Comparison of ENCODE assay signal across 14 cellular contexts in genomic region chr2:165471349-165471975, GRCh38. TPM values are rescaled to one million over a fixed set of nuclear protein-coding genes. Genes with fewer than 3 reads are reported as not detected.
DNase-seq lines count a peak whose midpoint lies in the region; ATAC-seq and TF ChIP-seq lines count a peak whose summit lies in the region.
"Had no signal": no experiment of that assay in that cellular context is flagged by ENCODE, and none has a peak within 500 bp of the region (broad histone marks: within the 10 kb centered on the region; RNA-seq: fewer than 3 reads in every experiment).

No MANE protein-coding gene starts in this region.

- H3K27me3 Mint-ChIP-seq in endodermal cell (ENCODE audit: insufficient read depth) (no peaks in the 10 kb centered on the region), progenitor cell of endocrine pancreas (no peaks in the 10 kb centered on the region)
- H3K27me3 Mint-ChIP-seq: dendritic cell treated with granulocyte-macrophage colony-stimulating factor and Interleukin-4, amounts not matched to agents 40 ng/mL and 50 ng/mL, for 4 days had no signal

- no peaks in the 10 kb centered on the region for H3K27me3 ChIP-seq in endodermal cell (ENCODE audit: control insufficient read depth, insufficient read depth, low read length, poor library complexity, severe bottlenecking)
- H3K27me3 ChIP-seq: upper lobe of right lung had no signal

- H3K36me3 Mint-ChIP-seq in endodermal cell (ENCODE audit: low read depth) (no peaks in the 10 kb centered on the region), progenitor cell of endocrine pancreas (ENCODE audit: insufficient read depth) (no peaks in the 10 kb centered on the region)

- peak overlapping the region; percentile 34 for H3K4me3 ChIP-seq in endodermal cell (ENCODE audit: low read length)
- H3K4me3 ChIP-seq: upper lobe of right lung had no signal

- no peaks in the 10 kb centered on the region for H3K9me3 Mint-ChIP-seq in endodermal cell
- H3K9me3 Mint-ChIP-seq in progenitor cell of endocrine pancreas (ENCODE audit: low read depth): no peaks in the 10 kb centered on the region
- H3K9me3 Mint-ChIP-seq: dendritic cell treated with granulocyte-macrophage colony-stimulating factor and Interleukin-4, amounts not matched to agents 40 ng/mL and 50 ng/mL, for 4 days had no signal

- H3K27ac Mint-ChIP-seq in endodermal cell (no peak overlapping the region), progenitor cell of endocrine pancreas (peak overlapping the region; percentile 29)
- H3K27ac Mint-ChIP-seq: dendritic cell treated with granulocyte-macrophage colony-stimulating factor and Interleukin-4, amounts not matched to agents 40 ng/mL and 50 ng/mL, for 4 days had no signal

- peaks cover 28% of the 10 kb centered on the region for H3K4me1 Mint-ChIP-seq in endodermal cell
- H3K4me1 Mint-ChIP-seq in progenitor cell of endocrine pancreas (ENCODE audit: low read depth): peaks cover 31% of the 10 kb centered on the region

- H3K9me3 ChIP-seq in endodermal cell (ENCODE audit: control insufficient read depth, low read length): no peaks in the 10 kb centered on the region
- H3K9me3 ChIP-seq: upper lobe of right lung had no signal

- TF ChIP-seq CTCF in endodermal cell (conservative IDR thresholded peaks at IDR 0.05) (no peak), progenitor cell of endocrine pancreas (IDR thresholded peaks at IDR 0.05; ENCODE audit: unreplicated experiment) (no peak)

- ATAC-seq in GM21723 (IDR thresholded peaks at IDR 0.05; ENCODE audit: unreplicated experiment): no peak
- ATAC-seq: upper lobe of right lung had no signal

- H3K9ac ChIP-seq in endodermal cell (ENCODE audit: extremely low read depth, low read length, poor library complexity, severe bottlenecking): no peak overlapping the region
- H3K9ac ChIP-seq: KMS-11 had no signal

- DNase-seq in NCI-H1092 treated with DMSO at 0.1 percent for 48 hours (lab: John Stamatoyannopoulos, UW) (peak; percentile 57), NCI-H1092 (lab: John Stamatoyannopoulos, UW) (no peak), NCI-H524 (lab: John Stamatoyannopoulos, UW) (peak; percentile 14 to 57), endodermal cell (no peak), progenitor cell of endocrine pancreas (ENCODE audit: low spot score, unreplicated experiment) (no peak)
- no peak for DNase-seq in activated CD8-positive, alpha-beta memory T cell treated with anti-CD3 and anti-CD28 coated beads for 24 hours
- no peak for DNase-seq in effector CD8-positive, alpha-beta T cell (lab: John Stamatoyannopoulos, UW)
- DNase-seq: activated CD8-positive, alpha-beta memory T cell treated with anti-CD3 and anti-CD28 coated beads, Interleukin-2, amount 50 U/mL, for 4 hours; occipital lobe; SIG-M5; upper lobe of right lung had no signal

- 54% methylated on average over 1 of the region's 1 CpG; no CpG with 5 or more reads in 1 of the 2 experiments for WGBS in endodermal cell (ENCODE audit: insufficient coverage in 1 of 2, insufficient read length in 1 of 2), 2 experiments

- H3K27ac ChIP-seq in endodermal cell (ENCODE audit: low read depth, low read length): no peak overlapping the region
- H3K27ac ChIP-seq: KMS-11, upper lobe of right lung had no signal

- H3K4me3 Mint-ChIP-seq in endodermal cell (no peak overlapping the region), progenitor cell of endocrine pancreas (ENCODE audit: low read depth) (no peak overlapping the region)
- H3K4me3 Mint-ChIP-seq: dendritic cell treated with granulocyte-macrophage colony-stimulating factor and Interleukin-4, amounts not matched to agents 40 ng/mL and 50 ng/mL, for 4 days had no signal

- H3K36me3 ChIP-seq in endodermal cell (ENCODE audit: control insufficient read depth, insufficient read depth, low read length): no peaks in the 10 kb centered on the region
- H3K36me3 ChIP-seq: upper lobe of right lung had no signal

- no peaks in the 10 kb centered on the region for H3K4me1 ChIP-seq in endodermal cell (ENCODE audit: control insufficient read depth, insufficient read depth, low read length)

RNA-seq across cellular contexts. Expression of gene CSRNP3, which starts 2.0 kb away (rescaled TPM):
- total RNA-seq in endodermal cell (10 to 100 TPM in 1 of 2 donors, 1 to 10 TPM in 1; 8.3 to 16.1 TPM), progenitor cell of endocrine pancreas (10.7 and 14.8 TPM in 2 replicates)
- polyA plus RNA-seq in endodermal cell (2013, experiment 1 of 2): 16.9 TPM
- 16.3 TPM for polyA plus RNA-seq in endodermal cell (2013, experiment 2 of 2)

Comparison
In these comparisons a context has a peak if more than half of its experiments do, and no peak if none do; other contexts are left out.
1. DNase-seq: peak in NCI-H1092 treated with DMSO at 0.1 percent for 48 hours (single experiment) and NCI-H524 (2 of 2); none in NCI-H1092 (single experiment), endodermal cell (single experiment), progenitor cell of endocrine pancreas (single experiment), activated CD8-positive, alpha-beta memory T cell treated with anti-CD3 and anti-CD28 coated beads for 24 hours (single experiment) and effector CD8-positive, alpha-beta T cell (single experiment).